Comparison of ENCODE assay signal across 7 cellular contexts in genomic region chr5:151047814-151048425, GRCh38. TPM values are rescaled to one million over a fixed set of nuclear protein-coding genes. Genes with fewer than 3 reads are reported as not detected.
A peak's percentile ranks its signal among the peaks of the same experiment; 100 is the strongest.
DNase-seq lines count a peak whose midpoint lies in the region; ATAC-seq and TF ChIP-seq lines count a peak whose summit lies in the region.

No MANE protein-coding gene starts in this region.

- no peak overlapping the region for H3K27ac ChIP-seq in smooth muscle cell (ENCODE audit: low read depth)

- H3K79me2 ChIP-seq in smooth muscle cell (ENCODE audit: low read depth) = no peaks in the 10 kb centered on the region

- H3K36me3 Mint-ChIP-seq in activated CD4-positive, alpha-beta T cell treated with anti-CD3 and anti-CD28 coated beads, Interleukin-2, amount 10 ng/mL, durations not matched to agents 7 days and 5 days (ENCODE audit: low read depth) = peaks cover 45% of the 10 kb centered on the region

- H3K4me1 Mint-ChIP-seq in activated CD4-positive, alpha-beta T cell treated with anti-CD3 and anti-CD28 coated beads, Interleukin-2, amount 10 ng/mL, durations not matched to agents 7 days and 5 days = peaks cover 4% of the 10 kb centered on the region

- no peak overlapping the region for H3K27ac Mint-ChIP-seq in activated CD4-positive, alpha-beta T cell treated with anti-CD3 and anti-CD28 coated beads, Interleukin-2, amount 10 ng/mL, durations not matched to agents 7 days and 5 days

- WGBS in smooth muscle cell (ENCODE audit: low lambda C conversion rate) = 88% methylated on average over 13 of the region's 13 CpGs

- no peak overlapping the region for H3K4me3 Mint-ChIP-seq in activated CD4-positive, alpha-beta T cell treated with anti-CD3 and anti-CD28 coated beads, Interleukin-2, amount 10 ng/mL, durations not matched to agents 7 days and 5 days

- H3K4me1 ChIP-seq in smooth muscle cell (ENCODE audit: low read depth) = no peaks in the 10 kb centered on the region

- CTCF ChIA-PET in activated CD4-positive, alpha-beta T cell treated with anti-CD3 and anti-CD28 coated beads, Interleukin-2, amount 10 ng/mL, durations not matched to agents 7 days and 5 days (lab: Charles Lee) = interaction anchor here (1.1 to 8.8 kb wide), 13 partner anchors 9 to 117 kb away, joined by 3 to 77 read pairs (median 5); no protein-coding TSS in a partner anchor

- H3K27me3 ChIP-seq in smooth muscle cell (ENCODE audit: low read depth) = no peaks in the 10 kb centered on the region

- POLR2A ChIA-PET in activated CD4-positive, alpha-beta T cell treated with anti-CD3 and anti-CD28 coated beads, Interleukin-2, amount 10 ng/mL, durations not matched to agents 7 days and 5 days (lab: Charles Lee) = no interaction called here

- H4K20me1 ChIP-seq in smooth muscle cell (ENCODE audit: low read depth) = peaks cover 50% of the 10 kb centered on the region

- no peak overlapping the region for H3K4me2 ChIP-seq in smooth muscle cell

- H3K4me3 ChIP-seq in GM12875 (ENCODE audit: low read depth, low read length) (no peak overlapping the region), foreskin fibroblast (ENCODE audit: low read depth in 1 of 2, low read length in 2 of 2) (no peak overlapping the region), smooth muscle cell (no peak overlapping the region)

- H3K36me3 ChIP-seq in smooth muscle cell (ENCODE audit: low read depth) = peaks cover 20% of the 10 kb centered on the region

- no peak overlapping the region for H3K9ac ChIP-seq in smooth muscle cell (ENCODE audit: low read depth)

- H3F3A ChIP-seq in smooth muscle cell (ENCODE audit: low read depth) = no peaks in the 10 kb centered on the region

- peak; percentile 72 for ATAC-seq in HG02973 (IDR thresholded peaks at IDR 0.05; ENCODE audit: unreplicated experiment)

- no peaks in the 10 kb centered on the region for H3K9me3 Mint-ChIP-seq in activated CD4-positive, alpha-beta T cell treated with anti-CD3 and anti-CD28 coated beads, Interleukin-2, amount 10 ng/mL, durations not matched to agents 7 days and 5 days

- H2AFZ ChIP-seq in smooth muscle cell (ENCODE audit: low read depth) = no peak overlapping the region

- peak; percentile 34 for DNase-seq in activated CD4-positive, alpha-beta T cell treated with anti-CD3 and anti-CD28 coated beads, Interleukin-2, amount 10 ng/mL, durations not matched to agents 7 days and 5 days
- DNase-seq in foreskin fibroblast (peak in 1 of 2 donors; percentile 42), smooth muscle cell (lab: John Stamatoyannopoulos, UW; ENCODE audit: unreplicated experiment) (no peak), foreskin melanocyte (no peak), GDM1 (lab: John Stamatoyannopoulos, UW) (no peak)

- H3K9me3 ChIP-seq in smooth muscle cell (replicated peaks; ENCODE audit: low read depth) = no peaks in the 10 kb centered on the region

- TF ChIP-seq CTCF in GM12875 (IDR thresholded peaks at IDR 0.05; ENCODE audit: borderline replicate concordance, insufficient read depth, low read depth, low read length) (peak; percentile 87), foreskin fibroblast (IDR thresholded peaks at IDR 0.05; ENCODE audit: low read depth, low read length) (peak; percentile 95), smooth muscle cell (IDR thresholded peaks at IDR 0.05; ENCODE audit: borderline replicate concordance, insufficient read depth, poor library complexity, severe bottlenecking) (peak; percentile 51)

- H3K27me3 Mint-ChIP-seq in activated CD4-positive, alpha-beta T cell treated with anti-CD3 and anti-CD28 coated beads, Interleukin-2, amount 10 ng/mL, durations not matched to agents 7 days and 5 days = no peaks in the 10 kb centered on the region

RNA-seq across cellular contexts. Expression of gene GPX3, which starts 27.5 kb away (rescaled TPM):
- not detected for total RNA-seq in activated CD4-positive, alpha-beta T cell treated with anti-CD3 and anti-CD28 coated beads, Interleukin-2, amount 10 ng/mL, durations not matched to agents 7 days and 5 days
- total RNA-seq in smooth muscle cell = 32.6 and 36.7 TPM in 2 replicates
- polyA plus RNA-seq in smooth muscle cell = 59.3 and 67.5 TPM in 2 replicates

RNA-seq across cellular contexts. Expression of gene TNIP1, which starts 32.9 kb away (rescaled TPM):
- 100 to 1,000 TPM; 127 TPM for total RNA-seq in activated CD4-positive, alpha-beta T cell treated with anti-CD3 and anti-CD28 coated beads, Interleukin-2, amount 10 ng/mL, durations not matched to agents 7 days and 5 days
- 45.7 and 51.4 TPM in 2 replicates for total RNA-seq in smooth muscle cell
- polyA plus RNA-seq in smooth muscle cell = 64.4 and 73.7 TPM in 2 replicates

Comparison
In these comparisons a context has a peak if more than half of its experiments do, and no peak if none do; other contexts are left out.
1. RNA of gene GPX3, which starts 27.5 kb away (total RNA-seq): 32.6 to 36.7 TPM in smooth muscle cell; not detected in activated CD4-positive, alpha-beta T cell treated with anti-CD3 and anti-CD28 coated beads, Interleukin-2, amount 10 ng/mL, durations not matched to agents 7 days and 5 days; every median in the first group is over 10 times any median in the second.
2. Peak in every context shown above with its lines, with median percentiles within 50 percentile points of each other: CTCF ChIP-seq.